1 cellular context compared by ENCODE assay signal in the genomic region with DNA sequence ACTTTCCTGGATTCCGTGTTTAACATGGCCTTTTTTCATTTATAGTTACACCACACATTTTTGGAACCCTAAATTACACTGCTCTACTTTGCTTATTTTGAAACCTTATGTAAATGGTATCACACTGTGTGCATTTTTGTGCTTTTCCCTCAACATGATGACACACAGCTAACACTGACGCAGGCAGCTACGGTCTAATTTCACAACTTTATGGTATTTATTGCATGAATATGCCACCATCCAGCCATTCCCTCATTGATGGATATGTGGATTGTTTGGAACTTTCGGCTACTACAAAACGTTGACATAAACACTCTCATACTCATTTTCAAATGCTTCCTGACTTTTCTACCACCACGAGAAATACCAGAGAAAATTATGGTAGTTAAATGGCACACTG.
TF ChIP-seq lines count a peak whose summit lies in the region.

No MANE protein-coding gene starts in this region.

TF ChIP-seq in WTC11, 78 proteins besides CTCF, POLR2A, EP300 and RAD21 (continued from another document):
- TF ChIP-seq, protein P1, sequence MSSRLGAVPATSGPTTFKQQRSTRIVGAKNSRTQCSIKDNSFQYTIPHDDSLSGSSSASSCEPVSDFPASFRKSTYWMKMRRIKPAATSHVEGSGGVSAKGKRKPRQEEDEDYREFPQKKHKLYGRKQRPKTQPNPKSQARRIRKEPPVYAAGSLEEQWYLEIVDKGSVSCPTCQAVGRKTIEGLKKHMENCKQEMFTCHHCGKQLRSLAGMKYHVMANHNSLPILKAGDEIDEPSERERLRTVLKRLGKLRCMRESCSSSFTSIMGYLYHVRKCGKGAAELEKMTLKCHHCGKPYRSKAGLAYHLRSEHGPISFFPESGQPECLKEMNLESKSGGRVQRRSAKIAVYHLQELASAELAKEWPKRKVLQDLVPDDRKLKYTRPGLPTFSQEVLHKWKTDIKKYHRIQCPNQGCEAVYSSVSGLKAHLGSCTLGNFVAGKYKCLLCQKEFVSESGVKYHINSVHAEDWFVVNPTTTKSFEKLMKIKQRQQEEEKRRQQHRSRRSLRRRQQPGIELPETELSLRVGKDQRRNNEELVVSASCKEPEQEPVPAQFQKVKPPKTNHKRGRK (CRISPR knock-in tag; IDR thresholded peaks at IDR 0.05; ENCODE audit: borderline replicate concordance), result no peak
- TF ChIP-seq PRDM15 (CRISPR knock-in tag; IDR thresholded peaks at IDR 0.05), result no peak
- TF ChIP-seq ZNF396 (CRISPR knock-in tag; IDR thresholded peaks at IDR 0.05; ENCODE audit: borderline replicate concordance), result no peak
- TF ChIP-seq MXD4 (CRISPR knock-in tag; IDR thresholded peaks at IDR 0.05; ENCODE audit: borderline replicate concordance), result no peak
- no peak for TF ChIP-seq GRHL2 (CRISPR knock-in tag; IDR thresholded peaks at IDR 0.05; ENCODE audit: insufficient replicate concordance, severe bottlenecking)
- TF ChIP-seq HMGA2 (CRISPR knock-in tag; IDR thresholded peaks at IDR 0.05), result no peak
- no peak for TF ChIP-seq ATF6 (CRISPR knock-in tag; IDR thresholded peaks at IDR 0.05)
- no peak for TF ChIP-seq GABPB1 (CRISPR knock-in tag; IDR thresholded peaks at IDR 0.05)
